In the genomic region with DNA sequence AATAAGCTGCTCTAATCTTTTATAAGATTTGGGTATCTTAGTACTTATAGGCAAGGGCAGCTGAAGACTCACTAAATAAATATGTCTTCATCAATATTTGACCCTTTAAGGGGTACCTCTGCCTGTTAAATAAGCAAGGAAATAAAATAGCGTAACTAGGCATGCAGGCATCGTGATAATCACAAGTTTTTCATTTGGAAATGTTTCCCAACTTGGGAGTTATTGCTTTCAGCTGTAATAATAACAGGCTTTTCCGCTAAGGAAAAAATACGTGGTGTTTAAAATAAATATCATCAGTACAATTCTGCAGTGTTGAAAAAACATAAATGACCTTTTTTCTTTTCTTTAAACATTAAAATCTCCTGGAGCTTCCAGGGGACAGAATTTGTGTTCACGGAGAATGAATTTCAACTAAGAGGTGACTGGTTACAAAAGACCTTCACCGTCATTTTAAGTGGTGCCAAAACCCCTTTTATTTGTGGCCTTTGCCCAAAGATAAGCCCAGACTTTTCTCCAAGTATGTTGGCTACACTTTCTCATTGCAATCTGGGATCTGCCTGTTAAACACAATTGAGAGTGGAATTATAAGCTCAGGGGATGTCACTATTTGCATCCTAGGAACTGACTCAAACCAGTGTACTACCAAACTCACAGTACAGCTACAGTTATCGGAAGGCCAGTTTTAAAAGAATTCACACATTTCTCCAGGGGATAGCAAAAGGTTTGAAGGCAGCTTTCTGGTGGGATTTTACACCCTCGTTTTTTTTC, we compare ENCODE assay signal across 27 cellular contexts.
A peak's percentile ranks its signal among the peaks of the same experiment; 100 is the strongest.
DNase-seq lines count a peak whose midpoint lies in the region; ATAC-seq and TF ChIP-seq lines count a peak whose summit lies in the region.
"Had no signal": no experiment of that assay in that cellular context is flagged by ENCODE, and none has a peak within 500 bp of the region (broad histone marks: within the 10 kb centered on the region; RNA-seq: fewer than 3 reads in every experiment).

No MANE protein-coding gene starts in this region.

- 24 to 38% (median 34%) methylated on average over 8 of the region's 8 CpGs for WGBS in adrenal gland, 4 donors

- no peak for DNase-seq in adrenal gland
- DNase-seq in fibroblast of lung (ENCODE audit: low read depth in 2 of 2) = no peak
- DNase-seq in nephron progenitor cell = no peak
- DNase-seq in NCI-H1105 (lab: John Stamatoyannopoulos, UW) = no peak
- DNase-seq in OCI-M2 (lab: John Stamatoyannopoulos, UW; ENCODE audit: unreplicated experiment) = no peak
- DNase-seq in T-helper 17 cell = no peak
- DNase-seq: activated CD4-positive, alpha-beta T cell treated with anti-CD3 and anti-CD28 coated beads for 4 hours; activated naive CD4-positive, alpha-beta T cell treated with anti-CD3 and anti-CD28 coated beads, Interleukin-2, amount 10 ng/mL, durations not matched to agents 7 days and 5 days; activated T-cell treated with anti-CD3 and anti-CD28 coated beads, Interleukin-2, amount 50 U/mL, for 72 hours; effector memory CD8-positive, alpha-beta T cell; EL; esophagus squamous epithelium; heart right ventricle; immature natural killer cell; KBM-7; left lung; NCI-H146; psoas muscle; small intestine; stimulated activated CD4-positive, alpha-beta T cell treated with anti-CD3 and anti-CD28 coated beads, Interleukin-2, amount 100 ng/mL, for 48 hours; stimulated activated naive B cell treated with anti-CD40 and anti-IgM and Interleukin-4, amounts not matched to agents 10 μg/mL and 1 μg/mL and 100 μg/mL, for 72 hours; SW 1271; testis had no signal

- no peaks in the 10 kb centered on the region for H3K27me3 ChIP-seq in HUES48 (ENCODE audit: control insufficient read depth, insufficient read depth, low read length)
- H3K27me3 ChIP-seq in adrenal gland = no peaks in the 10 kb centered on the region
- no peaks in the 10 kb centered on the region for H3K27me3 ChIP-seq in fibroblast of lung (ENCODE audit: control insufficient read depth, insufficient read depth, low read length)
- H3K27me3 ChIP-seq: esophagus squamous epithelium, heart right ventricle, left lung, neural progenitor cell, testis had no signal

- H3K4me1 Mint-ChIP-seq in nephron progenitor cell (peaks cover 12% of the 10 kb centered on the region), T-helper 17 cell (no peaks in the 10 kb centered on the region)
- H3K4me1 Mint-ChIP-seq: activated naive CD4-positive, alpha-beta T cell treated with anti-CD3 and anti-CD28 coated beads, Interleukin-2, amount 10 ng/mL, durations not matched to agents 7 days and 5 days; immature natural killer cell; stimulated activated naive B cell treated with anti-CD40 and anti-IgM and Interleukin-4, amounts not matched to agents 10 μg/mL and 1 μg/mL and 100 μg/mL, for 72 hours had no signal

- no peak overlapping the region for H2AFZ ChIP-seq in fibroblast of lung (ENCODE audit: low read length)
- H2AFZ ChIP-seq: neural progenitor cell had no signal

- no peaks in the 10 kb centered on the region for H4K20me1 ChIP-seq in fibroblast of lung (ENCODE audit: control insufficient read depth, extremely low read depth, insufficient read depth, low read length)

- H3K36me3 ChIP-seq in HUES48 (ENCODE audit: control insufficient read depth, insufficient read depth, low read length) (no peaks in the 10 kb centered on the region), adrenal gland (replicated peaks in 1 of 2) (no peaks in the 10 kb centered on the region), fibroblast of lung (ENCODE audit: control insufficient read depth, insufficient read depth, low read length) (no peaks in the 10 kb centered on the region)
- H3K36me3 ChIP-seq: esophagus squamous epithelium, heart right ventricle, left lung, neural progenitor cell had no signal

- H3K4me3 ChIP-seq in HUES48 (ENCODE audit: low read depth, low read length) (no peak overlapping the region), adrenal gland (peak overlapping the region in 1 of 4 donors; percentile 21), fibroblast of lung (replicated peaks in 1 of 4; ENCODE audit: control extremely low read depth in 1 of 4, insufficient read depth in 1 of 4, low read depth in 3 of 4, low read length in 4 of 4) (no peak overlapping the region)
- H3K4me3 ChIP-seq: esophagus squamous epithelium, left lung, neural progenitor cell, psoas muscle, testis had no signal

- TF ChIP-seq POLR2A in adrenal gland (IDR thresholded peaks at IDR 0.05) = no peak

- no peaks in the 10 kb centered on the region for H3K9me3 ChIP-seq in HUES48 (ENCODE audit: control insufficient read depth, insufficient read depth, low read length)
- H3K9me3 ChIP-seq in adrenal gland (replicated peaks in 1 of 3) = no peaks in the 10 kb centered on the region
- H3K9me3 ChIP-seq in fibroblast of lung (ENCODE audit: control insufficient read depth, insufficient read depth, low read depth, low read length) = no peaks in the 10 kb centered on the region
- no peaks in the 10 kb centered on the region for H3K9me3 ChIP-seq in T-helper 17 cell (ENCODE audit: control insufficient read depth, low read length, poor library complexity, severe bottlenecking)
- H3K9me3 ChIP-seq: esophagus squamous epithelium, heart right ventricle, left lung, psoas muscle, testis had no signal

- no peak overlapping the region for H3K9ac ChIP-seq in HUES48 (ENCODE audit: low read depth, low read length)
- no peak overlapping the region for H3K9ac ChIP-seq in fibroblast of lung (ENCODE audit: insufficient read depth, low read length)
- H3K9ac ChIP-seq: neural progenitor cell had no signal

- no peak for ATAC-seq in SK-N-SH treated with all-trans-retinoic acid at 6 μM for 48 hours
- no peak for ATAC-seq in T-helper 17 cell
- ATAC-seq: activated T-cell treated with anti-CD3 and anti-CD28 coated beads, Interleukin-2, amount 50 U/mL, for 72 hours; effector memory CD8-positive, alpha-beta T cell; HCT116; left lung; psoas muscle; stimulated activated naive B cell treated with anti-CD40 and anti-IgM and Interleukin-4, amounts not matched to agents 10 μg/mL and 1 μg/mL and 100 μg/mL, for 72 hours had no signal

- TF ChIP-seq CTCF in adrenal gland (IDR thresholded peaks at IDR 0.05) = no peak
- no peak for TF ChIP-seq CTCF in fibroblast of lung (conservative IDR thresholded peaks at IDR 0.05 in 1 of 2, IDR thresholded peaks at IDR 0.05 in 1 of 2; ENCODE audit: low read depth in 1 of 2, low read length in 2 of 2)
- no peak for TF ChIP-seq CTCF in nephron progenitor cell (IDR thresholded peaks at IDR 0.05)

- peak overlapping the region; percentile 32 for H3K4me2 ChIP-seq in fibroblast of lung (ENCODE audit: extremely low read depth, insufficient read depth, low read length)
- H3K4me2 ChIP-seq: neural progenitor cell had no signal

- peak overlapping the region; percentile 18 for H3K27ac ChIP-seq in HUES48 (ENCODE audit: low read depth, low read length)
- peak overlapping the region; percentile 5 to 74 (median 48) for H3K27ac ChIP-seq in adrenal gland
- no peak overlapping the region for H3K27ac ChIP-seq in fibroblast of lung (ENCODE audit: insufficient read depth, low read length)
- H3K27ac ChIP-seq: esophagus squamous epithelium, left lung, neural progenitor cell, psoas muscle had no signal

- intact Hi-C loops in adrenal gland (cut with DNase I) = no loop called here

- H3K4me1 ChIP-seq in HUES48 (ENCODE audit: control insufficient read depth, insufficient read depth, low read length) = peaks cover 39% of the 10 kb centered on the region
- peaks cover 20 to 57% of the 10 kb centered on the region in 2 donors for H3K4me1 ChIP-seq in adrenal gland (replicated peaks in 1 of 2)
- H3K4me1 ChIP-seq in fibroblast of lung (ENCODE audit: control insufficient read depth, extremely low read depth, insufficient read depth, low read length) = no peaks in the 10 kb centered on the region
- H3K4me1 ChIP-seq: left lung, psoas muscle had no signal

- no peak overlapping the region for H3K4me3 Mint-ChIP-seq in nephron progenitor cell
- no peak overlapping the region for H3K4me3 Mint-ChIP-seq in T-helper 17 cell
- H3K4me3 Mint-ChIP-seq: activated naive CD4-positive, alpha-beta T cell treated with anti-CD3 and anti-CD28 coated beads, Interleukin-2, amount 10 ng/mL, durations not matched to agents 7 days and 5 days; activated T-cell treated with anti-CD3 and anti-CD28 coated beads, Interleukin-2, amount 50 U/mL, for 72 hours; effector memory CD8-positive, alpha-beta T cell; immature natural killer cell; neural progenitor cell; stimulated activated naive B cell treated with anti-CD40 and anti-IgM and Interleukin-4, amounts not matched to agents 10 μg/mL and 1 μg/mL and 100 μg/mL, for 72 hours had no signal

- peaks cover 4% of the 10 kb centered on the region for H3K9me3 Mint-ChIP-seq in nephron progenitor cell
- H3K9me3 Mint-ChIP-seq: activated naive CD4-positive, alpha-beta T cell treated with anti-CD3 and anti-CD28 coated beads, Interleukin-2, amount 10 ng/mL, durations not matched to agents 7 days and 5 days; activated T-cell treated with anti-CD3 and anti-CD28 coated beads, Interleukin-2, amount 50 U/mL, for 72 hours; neural progenitor cell had no signal

- H3K27ac Mint-ChIP-seq in nephron progenitor cell = peak overlapping the region; percentile 71
- no peak overlapping the region for H3K27ac Mint-ChIP-seq in T-helper 17 cell
- H3K27ac Mint-ChIP-seq: activated naive CD4-positive, alpha-beta T cell treated with anti-CD3 and anti-CD28 coated beads, Interleukin-2, amount 10 ng/mL, durations not matched to agents 7 days and 5 days; activated T-cell treated with anti-CD3 and anti-CD28 coated beads, Interleukin-2, amount 50 U/mL, for 72 hours; effector memory CD8-positive, alpha-beta T cell; immature natural killer cell; neural progenitor cell; stimulated activated naive B cell treated with anti-CD40 and anti-IgM and Interleukin-4, amounts not matched to agents 10 μg/mL and 1 μg/mL and 100 μg/mL, for 72 hours had no signal

- H3K27me3 Mint-ChIP-seq in nephron progenitor cell (ENCODE audit: low read depth, poor library complexity) (peaks cover 2% of the 10 kb centered on the region), T-helper 17 cell (no peaks in the 10 kb centered on the region)
- H3K27me3 Mint-ChIP-seq: activated naive CD4-positive, alpha-beta T cell treated with anti-CD3 and anti-CD28 coated beads, Interleukin-2, amount 10 ng/mL, durations not matched to agents 7 days and 5 days; effector memory CD8-positive, alpha-beta T cell; stimulated activated naive B cell treated with anti-CD40 and anti-IgM and Interleukin-4, amounts not matched to agents 10 μg/mL and 1 μg/mL and 100 μg/mL, for 72 hours had no signal

- H3K36me3 Mint-ChIP-seq in nephron progenitor cell (ENCODE audit: low read depth) (peaks cover under 1% of the 10 kb centered on the region), T-helper 17 cell (ENCODE audit: low read depth) (no peaks in the 10 kb centered on the region)
- H3K36me3 Mint-ChIP-seq: activated naive CD4-positive, alpha-beta T cell treated with anti-CD3 and anti-CD28 coated beads, Interleukin-2, amount 10 ng/mL, durations not matched to agents 7 days and 5 days; immature natural killer cell; neural progenitor cell; stimulated activated naive B cell treated with anti-CD40 and anti-IgM and Interleukin-4, amounts not matched to agents 10 μg/mL and 1 μg/mL and 100 μg/mL, for 72 hours had no signal

- H3K79me2 ChIP-seq in fibroblast of lung (ENCODE audit: control insufficient read depth, insufficient read depth, low read length) = no peaks in the 10 kb centered on the region

TF ChIP-seq in SK-N-SH treated with all-trans-retinoic acid at 6 μM for 48 hours, 23 proteins besides CTCF, POLR2A, EP300 and RAD21 (continues in another document):
- TF ChIP-seq SNAI2 (CRISPR knock-in tag; IDR thresholded peaks at IDR 0.05) = no peak
